Comparison of ENCODE assay signal across 17 cellular contexts in genomic region chr2:39838589-39838988, GRCh38.
"Had no signal": no experiment of that assay in that cellular context is flagged by ENCODE, and none has a peak within 500 bp of the region (broad histone marks: within the 10 kb centered on the region; RNA-seq: fewer than 3 reads in every experiment).

No MANE protein-coding gene starts in this region.

- H3K27ac Mint-ChIP-seq: activated naive CD4-positive, alpha-beta T cell treated with anti-CD3 and anti-CD28 coated beads, Interleukin-2, amount 50 U/mL, for 72 hours; brain; dendritic cell treated with granulocyte-macrophage colony-stimulating factor and Interleukin-4, amounts not matched to agents 40 ng/mL and 50 ng/mL, for 4 days; effector memory CD8-positive, alpha-beta T cell; immature natural killer cell; nephron had no signal

- DNase-seq: activated CD4-positive, alpha-beta T cell treated with anti-CD3 and anti-CD28 coated beads, Interleukin-2, amount 50 U/mL, for 4 hours; activated CD4-positive, CD25-positive, alpha-beta regulatory T cell treated with anti-CD3 and anti-CD28 coated beads, Interleukin-2, amount 50 U/mL, for 72 hours; activated effector memory CD4-positive, alpha-beta T cell treated with anti-CD3 and anti-CD28 coated beads, Interleukin-2, amount 50 U/mL, for 16 hours; activated T-cell treated with anti-CD3 and anti-CD28 coated beads, Interleukin-2, amount 50 U/mL, for 4 hours; amniotic stem cell; cerebellar nuclear complex; effector memory CD8-positive, alpha-beta T cell; immature natural killer cell; ovary; stimulated activated CD4-positive, alpha-beta T cell treated with anti-CD3 and anti-CD28 coated beads, Interleukin-4, amount 100 ng/mL, for 24 hours had no signal

- H3K4me3 ChIP-seq: ovary, stomach, thoracic aorta had no signal

- H3K4me1 Mint-ChIP-seq: brain, nephron had no signal

- H3K36me3 ChIP-seq: ovary, stomach, thoracic aorta had no signal

- H3K27me3 ChIP-seq: ovary, stomach had no signal

- H3K9me3 ChIP-seq: ovary had no signal

- FAIRE-seq: urothelium cell line had no signal

- H3K4me3 Mint-ChIP-seq: activated T-cell treated with anti-CD3 and anti-CD28 coated beads, Interleukin-2, amount 50 U/mL, for 4 hours; brain; dendritic cell treated with granulocyte-macrophage colony-stimulating factor and Interleukin-4, amounts not matched to agents 40 ng/mL and 50 ng/mL, for 4 days; effector memory CD8-positive, alpha-beta T cell; nephron had no signal

- H3K36me3 Mint-ChIP-seq: immature natural killer cell had no signal

- H3K4me1 ChIP-seq: stomach had no signal

- H3K27me3 Mint-ChIP-seq: dendritic cell treated with granulocyte-macrophage colony-stimulating factor and Interleukin-4, amounts not matched to agents 40 ng/mL and 50 ng/mL, for 4 days had no signal

- H3K9me3 Mint-ChIP-seq: effector memory CD8-positive, alpha-beta T cell had no signal

- H3K27ac ChIP-seq: ovary, stomach, thoracic aorta had no signal

- ATAC-seq: activated naive CD4-positive, alpha-beta T cell treated with anti-CD3 and anti-CD28 coated beads, Interleukin-2, amount 50 U/mL, for 72 hours; effector memory CD8-positive, alpha-beta T cell had no signal
